Comparison of ENCODE assay signal across 18 cellular contexts in genomic region chr2:1654696-1655374, GRCh38.
A peak's percentile ranks its signal among the peaks of the same experiment; 100 is the strongest.
DNase-seq lines count a peak whose midpoint lies in the region; ATAC-seq and TF ChIP-seq lines count a peak whose summit lies in the region.
"Had no signal": no experiment of that assay in that cellular context is flagged by ENCODE, and none has a peak within 500 bp of the region (broad histone marks: within the 10 kb centered on the region; RNA-seq: fewer than 3 reads in every experiment).

No MANE protein-coding gene starts in this region.

- H3K36me3 ChIP-seq in HEK293 (ENCODE audit: control insufficient read depth in 2 of 2, insufficient read depth in 1 of 2, low read length in 2 of 2): peaks cover 4 to 63% of the 10 kb centered on the region in 2 experiments; a peak in 2 of 3 replicates
- peaks cover 8 to 12% of the 10 kb centered on the region in 2 donors for H3K36me3 ChIP-seq in stomach smooth muscle (ENCODE audit: control insufficient read depth in 2 of 2, insufficient read depth in 2 of 2, low read length in 2 of 2)
- H3K36me3 ChIP-seq: BE2C, gastrocnemius medialis had no signal

- H3K4me1 Mint-ChIP-seq in T-helper 17 cell: peaks cover 2% of the 10 kb centered on the region

- peaks cover 4% of the 10 kb centered on the region for H3K36me3 Mint-ChIP-seq in T-helper 17 cell (ENCODE audit: low read depth)

- ATAC-seq in T-helper 17 cell (no peak), HG03025 (IDR thresholded peaks at IDR 0.05; ENCODE audit: low FRiP score, unreplicated experiment) (no peak)
- ATAC-seq: activated CD8-positive, alpha-beta T cell treated with anti-CD3 and anti-CD28 coated beads for 36 hours; effector memory CD8-positive, alpha-beta T cell; gastrocnemius medialis; K562 had no signal

- no peak overlapping the region for H3K4me3 Mint-ChIP-seq in T-helper 17 cell
- H3K4me3 Mint-ChIP-seq: activated CD8-positive, alpha-beta T cell treated with anti-CD3 and anti-CD28 coated beads for 36 hours; effector memory CD8-positive, alpha-beta T cell; stimulated activated naive CD8-positive, alpha-beta T cell treated with anti-CD3 and anti-CD28 coated beads, Interleukin-15, Interleukin-2, amounts not matched to agents 100 ng/mL and 50 ng/mL, for 24 hours had no signal

- H3K9me3 ChIP-seq in HEK293 (ENCODE audit: control insufficient read depth, insufficient read depth, low read depth, low read length) (no peaks in the 10 kb centered on the region), stomach smooth muscle (ENCODE audit: control insufficient read depth in 2 of 2, low read length in 2 of 2) (no peaks in the 10 kb centered on the region), T-helper 17 cell (ENCODE audit: control insufficient read depth, low read length, poor library complexity, severe bottlenecking) (no peaks in the 10 kb centered on the region)
- H3K9me3 ChIP-seq: BE2C, gastrocnemius medialis had no signal

- H3K4me3 ChIP-seq in HEK293 (ENCODE audit: low read depth, low read length): no peak overlapping the region
- H3K4me3 ChIP-seq in astrocyte of the spinal cord (ENCODE audit: low read depth, low read length): no peak overlapping the region
- no peak overlapping the region for H3K4me3 ChIP-seq in stomach smooth muscle (ENCODE audit: low read length in 2 of 2)
- H3K4me3 ChIP-seq: gastrocnemius medialis, K562 had no signal

- POLR2A ChIA-PET in HEK293 (lab: Yijun Ruan, JAX): no interaction called here

- H3K4me1 ChIP-seq in HEK293 (ENCODE audit: control insufficient read depth, insufficient read depth, low read length) (no peaks in the 10 kb centered on the region), stomach smooth muscle (ENCODE audit: control insufficient read depth, insufficient read depth, low read length) (peaks cover 37% of the 10 kb centered on the region)
- H3K4me1 ChIP-seq: BE2C, gastrocnemius medialis had no signal

- CTCF ChIA-PET in HEK293 (lab: Yijun Ruan, JAX): no interaction called here

- H3K27me3 Mint-ChIP-seq in T-helper 17 cell: peaks cover 16% of the 10 kb centered on the region
- H3K27me3 Mint-ChIP-seq: stimulated activated naive CD8-positive, alpha-beta T cell treated with anti-CD3 and anti-CD28 coated beads, Interleukin-15, Interleukin-2, amounts not matched to agents 100 ng/mL and 50 ng/mL, for 24 hours had no signal

- no peak overlapping the region for H3K27ac Mint-ChIP-seq in T-helper 17 cell
- H3K27ac Mint-ChIP-seq: activated CD8-positive, alpha-beta T cell treated with anti-CD3 and anti-CD28 coated beads for 36 hours; effector memory CD8-positive, alpha-beta T cell; stimulated activated naive CD8-positive, alpha-beta T cell treated with anti-CD3 and anti-CD28 coated beads, Interleukin-15, Interleukin-2, amounts not matched to agents 100 ng/mL and 50 ng/mL, for 24 hours had no signal

- TF ChIP-seq CTCF in HEK293 (tag by site-specific recombination; IDR thresholded peaks at IDR 0.05) (no peak), astrocyte of the spinal cord (IDR thresholded peaks at IDR 0.05; ENCODE audit: low read depth, low read length) (no peak)

- H3K27ac ChIP-seq in HEK293 (ENCODE audit: extremely low read depth, low read depth, low read length) (no peak overlapping the region), stomach smooth muscle (ENCODE audit: low read length) (peak overlapping the region; percentile 6)

- DNase-seq in astrocyte of the spinal cord (ENCODE audit: low read depth, low spot score): peak; percentile 32
- DNase-seq in islet precursor cell: peak; percentile 41
- DNase-seq in stimulated activated CD4-positive, alpha-beta T cell treated with anti-CD3 and anti-CD28 coated beads, Interleukin-12 subunit alpha, Interleukin-12 subunit beta, amount 100 ng/mL, for 4 hours: no peak
- DNase-seq in T-helper 17 cell: no peak
- no peak for DNase-seq in NCI-H82 treated with DMSO at 0.1 percent for 48 hours (lab: John Stamatoyannopoulos, UW; ENCODE audit: unreplicated experiment)
- DNase-seq: activated CD8-positive, alpha-beta T cell treated with anti-CD3 and anti-CD28 coated beads for 36 hours; activated gamma-delta T cell treated with Interleukin-2 at 50 U/mL for 16 hours; BE2C; DMS53; effector memory CD8-positive, alpha-beta T cell; gastrocnemius medialis; H7; NCI-H1105 treated with DMSO at 0.1 percent for 48 hours had no signal

- no peaks in the 10 kb centered on the region for H3K27me3 ChIP-seq in stomach smooth muscle (ENCODE audit: control insufficient read depth in 1 of 2, insufficient read depth in 2 of 2, low read length in 2 of 2)
- H3K27me3 ChIP-seq: BE2C had no signal

- in situ Hi-C loops in astrocyte of the spinal cord (cut with HindIII; ENCODE audit: low sequenced_read_pairs): no loop called here

- no peak overlapping the region for H3K9ac ChIP-seq in stomach smooth muscle (ENCODE audit: low read length in 2 of 2)

TF ChIP-seq in HEK293, 187 proteins besides CTCF, POLR2A, EP300 and RAD21:
- TF ChIP-seq PRDM4 (tag by site-specific recombination; IDR thresholded peaks at IDR 0.05) (no peak), ZNF513 (tag by site-specific recombination; IDR thresholded peaks at IDR 0.05) (no peak), SP2 (tag by site-specific recombination; IDR thresholded peaks at IDR 0.05) (no peak), ZBTB48 (tag by site-specific recombination; IDR thresholded peaks at IDR 0.05) (no peak), ZNF48 (tag by site-specific recombination; IDR thresholded peaks at IDR 0.05) (no peak), PRDM6 (tag by site-specific recombination; IDR thresholded peaks at IDR 0.05) (no peak), PATZ1 (tag by site-specific recombination; IDR thresholded peaks at IDR 0.05) (no peak), ZNF585B (tag by site-specific recombination; IDR thresholded peaks at IDR 0.05) (0 out of 2 replicates have a peak, but pooled peaks have one; percentile 10)

Comparison
In these comparisons a context has a peak if more than half of its experiments do, and no peak if none do; other contexts are left out.
1. DNase-seq: peak in astrocyte of the spinal cord (single experiment) and islet precursor cell (single experiment); none in stimulated activated CD4-positive, alpha-beta T cell treated with anti-CD3 and anti-CD28 coated beads, Interleukin-12 subunit alpha, Interleukin-12 subunit beta, amount 100 ng/mL, for 4 hours (single experiment), T-helper 17 cell (0 of 3) and NCI-H82 treated with DMSO at 0.1 percent for 48 hours (single experiment).